ENCODE assay signal across 13 cellular contexts in the genomic region with DNA sequence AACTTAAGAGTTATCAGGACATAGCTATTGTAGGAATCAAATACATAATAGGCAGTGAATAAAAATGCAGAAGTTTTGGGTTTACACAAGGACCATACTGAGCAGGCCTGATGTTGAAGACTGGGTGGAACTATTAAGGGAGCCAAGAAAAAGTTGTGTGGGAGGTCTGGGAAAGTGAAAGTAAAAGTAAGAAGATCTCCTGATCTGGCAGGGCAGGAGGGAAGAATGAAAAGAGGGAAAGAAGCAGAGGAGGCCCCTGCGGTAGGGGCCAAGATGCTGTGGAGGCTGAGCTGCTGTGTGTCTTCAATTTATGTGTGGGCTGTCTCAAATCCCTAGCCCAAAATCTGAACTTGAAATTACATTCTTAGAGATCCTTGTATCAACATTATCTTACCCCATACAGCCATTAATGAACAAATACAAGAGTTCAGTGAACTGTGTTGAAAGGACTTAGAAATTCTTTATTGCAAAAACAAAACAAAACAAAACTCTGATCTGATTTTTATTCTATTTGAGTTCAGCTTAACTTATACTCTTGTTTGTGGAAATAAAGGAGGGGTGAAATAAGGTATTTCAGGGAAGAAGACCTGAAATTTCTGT.
DNase-seq lines count a peak whose midpoint lies in the region; ATAC-seq and TF ChIP-seq lines count a peak whose summit lies in the region.
"Had no signal": no experiment of that assay in that cellular context is flagged by ENCODE, and none has a peak within 500 bp of the region (broad histone marks: within the 10 kb centered on the region; RNA-seq: fewer than 3 reads in every experiment).

No MANE protein-coding gene starts in this region.

- WGBS in SK-N-SH (ENCODE audit: low lambda C conversion rate): 86% methylated on average over 1 of the region's 1 CpG

- H3K27me3 ChIP-seq in SK-N-SH (ENCODE audit: insufficient read depth) (no peaks in the 10 kb centered on the region), PC-3 (ENCODE audit: low read length) (no peaks in the 10 kb centered on the region), stomach smooth muscle (ENCODE audit: control insufficient read depth in 1 of 2, insufficient read depth in 2 of 2, low read length in 2 of 2) (no peaks in the 10 kb centered on the region)

- H3F3A ChIP-seq in SK-N-SH (replicated peaks; ENCODE audit: insufficient read depth): no peaks in the 10 kb centered on the region
- no peaks in the 10 kb centered on the region for H3F3A ChIP-seq in PC-3 (ENCODE audit: low read length, unreplicated experiment)

- no peak for TF ChIP-seq CTCF in SK-N-SH (IDR thresholded peaks at IDR 0.05)
- TF ChIP-seq CTCF in PC-3 (conservative IDR thresholded peaks at IDR 0.05; ENCODE audit: low read depth, low read length): no peak
- no peak for TF ChIP-seq CTCF in epithelial cell of esophagus (IDR thresholded peaks at IDR 0.05; ENCODE audit: insufficient read depth, low read depth, low read length, missing control alignments)

- no peak overlapping the region for H3K4me3 ChIP-seq in SK-N-SH (ENCODE audit: low read depth in 2 of 2, low read length in 1 of 2)
- H3K4me3 ChIP-seq in PC-3 (ENCODE audit: low read length): no peak overlapping the region
- no peak overlapping the region for H3K4me3 ChIP-seq in epithelial cell of esophagus (ENCODE audit: low read length)
- H3K4me3 ChIP-seq in stomach smooth muscle (ENCODE audit: low read length in 2 of 2): peak overlapping the region; percentile 24 to 35

- BruUV-seq in PC-3 (replicated peaks; lab: Mats Ljungman, UMichigan): no TSS peak

- intact Hi-C loops in PC-3 (cut with micrococcal nuclease): loop anchor here (10.0 kb wide), 1 partner anchor 119 kb away; no protein-coding TSS in a partner anchor

- H4K20me1 ChIP-seq in SK-N-SH (ENCODE audit: insufficient read depth): no peaks in the 10 kb centered on the region
- no peaks in the 10 kb centered on the region for H4K20me1 ChIP-seq in PC-3 (ENCODE audit: low read length)

- ATAC-seq in SK-N-SH treated with all-trans-retinoic acid at 6 μM for 48 hours: no peak
- ATAC-seq in PC-3: no peak
- ATAC-seq in GM18870 (IDR thresholded peaks at IDR 0.05; ENCODE audit: unreplicated experiment): no peak

- TF ChIP-seq RAD21 in SK-N-SH (IDR thresholded peaks at IDR 0.05; ENCODE audit: low read length): no peak

- H3K9me2 ChIP-seq in SK-N-SH (no peaks in the 10 kb centered on the region), PC-3 (replicated peaks; ENCODE audit: low read length) (no peaks in the 10 kb centered on the region)

- H2AFZ ChIP-seq in SK-N-SH (ENCODE audit: low read depth) (peak overlapping the region; percentile 61), PC-3 (ENCODE audit: low read length) (peak overlapping the region; percentile 59; the same call in 1 of the 2 replicates)

- H3K36me3 ChIP-seq in SK-N-SH (replicated peaks in 1 of 2; ENCODE audit: control insufficient read depth in 1 of 2, insufficient read depth in 2 of 2, low read length in 1 of 2) (no peaks in the 10 kb centered on the region), PC-3 (ENCODE audit: low read depth, low read length) (no peaks in the 10 kb centered on the region), stomach smooth muscle (ENCODE audit: control insufficient read depth in 2 of 2, insufficient read depth in 2 of 2, low read length in 2 of 2) (no peaks in the 10 kb centered on the region)

- H3K4me2 ChIP-seq in SK-N-SH: peak overlapping the region; percentile 52; the same call in 1 of the 2 replicates
- 0 out of 2 replicates have a peak overlapping the region, but pooled peaks have one; percentile 3 for H3K4me2 ChIP-seq in PC-3 (ENCODE audit: low read length)

- H3K9me3 ChIP-seq in SK-N-SH (no peaks in the 10 kb centered on the region), PC-3 (ENCODE audit: low read length) (no peaks in the 10 kb centered on the region), stomach smooth muscle (ENCODE audit: control insufficient read depth in 2 of 2, low read length in 2 of 2) (no peaks in the 10 kb centered on the region)

- DNase-seq in SK-N-SH (no peak), PC-3 (no peak), epithelial cell of esophagus (ENCODE audit: low read depth) (peak; percentile 4), NCI-H2171 treated with DMSO at 0.1 percent for 48 hours (lab: John Stamatoyannopoulos, UW) (no peak), GM19240 (ENCODE audit: insufficient read length, low spot score) (no peak)
- DNase-seq: activated T-cell treated with anti-CD3 and anti-CD28 coated beads, Interleukin-2, amount 50 U/mL, for 1 hour; NCI-H2029; right cardiac atrium had no signal

- no peak for TF ChIP-seq EP300 in SK-N-SH (IDR thresholded peaks at IDR 0.05; ENCODE audit: borderline replicate concordance in 1 of 2, low read depth in 1 of 2, low read length in 1 of 2)

- no peaks in the 10 kb centered on the region for H3K4me1 ChIP-seq in SK-N-SH (ENCODE audit: control insufficient read depth in 1 of 2, insufficient read depth in 2 of 2, low read depth in 1 of 2, low read length in 1 of 2)
- no peaks in the 10 kb centered on the region for H3K4me1 ChIP-seq in PC-3 (ENCODE audit: insufficient read depth, low read length)
- no peaks in the 10 kb centered on the region for H3K4me1 ChIP-seq in stomach smooth muscle (ENCODE audit: control insufficient read depth, insufficient read depth, low read length)

- no peak overlapping the region for H3K27ac ChIP-seq in SK-N-SH (ENCODE audit: low read depth in 2 of 2, low read length in 1 of 2)
- H3K27ac ChIP-seq in PC-3 (ENCODE audit: low read length): no peak overlapping the region
- no peak overlapping the region for H3K27ac ChIP-seq in stomach smooth muscle (ENCODE audit: low read length)
- H3K27ac ChIP-seq: epithelial cell of prostate, HL-60 had no signal

- no peaks in the 10 kb centered on the region for H3K79me2 ChIP-seq in SK-N-SH (ENCODE audit: insufficient read depth)
- no peaks in the 10 kb centered on the region for H3K79me2 ChIP-seq in PC-3 (ENCODE audit: low read length)

- POLR2A ChIA-PET in SK-N-SH (lab: Yijun Ruan, JAX): no interaction called here
- POLR2A ChIA-PET in PC-3 (lab: Charles Lee; ENCODE audit: unreplicated experiment): no interaction called here

- H3K9ac ChIP-seq in SK-N-SH (no peak overlapping the region), PC-3 (ENCODE audit: low read length) (no peak overlapping the region), stomach smooth muscle (ENCODE audit: low read length in 2 of 2) (no peak overlapping the region)

- CTCF ChIA-PET in SK-N-SH (lab: Yijun Ruan, JAX) (no interaction called here), PC-3 (lab: Charles Lee) (no interaction called here)

TF ChIP-seq in SK-N-SH, 30 proteins besides CTCF, POLR2A, EP300 and RAD21:
- TF ChIP-seq TEAD4 (IDR thresholded peaks at IDR 0.05; ENCODE audit: borderline replicate concordance, insufficient read depth): no peak
- no peak for TF ChIP-seq MXI1 (IDR thresholded peaks at IDR 0.05; ENCODE audit: low read depth, low read length)
TF ChIP-seq in SK-N-SH: peak in this region for 0.

TF ChIP-seq in SK-N-SH treated with all-trans-retinoic acid at 6 μM for 48 hours, 23 proteins besides CTCF, POLR2A, EP300 and RAD21:
- no peak for TF ChIP-seq TOX (CRISPR knock-in tag; IDR thresholded peaks at IDR 0.05; ENCODE audit: borderline replicate concordance)
- TF ChIP-seq, protein P1, sequence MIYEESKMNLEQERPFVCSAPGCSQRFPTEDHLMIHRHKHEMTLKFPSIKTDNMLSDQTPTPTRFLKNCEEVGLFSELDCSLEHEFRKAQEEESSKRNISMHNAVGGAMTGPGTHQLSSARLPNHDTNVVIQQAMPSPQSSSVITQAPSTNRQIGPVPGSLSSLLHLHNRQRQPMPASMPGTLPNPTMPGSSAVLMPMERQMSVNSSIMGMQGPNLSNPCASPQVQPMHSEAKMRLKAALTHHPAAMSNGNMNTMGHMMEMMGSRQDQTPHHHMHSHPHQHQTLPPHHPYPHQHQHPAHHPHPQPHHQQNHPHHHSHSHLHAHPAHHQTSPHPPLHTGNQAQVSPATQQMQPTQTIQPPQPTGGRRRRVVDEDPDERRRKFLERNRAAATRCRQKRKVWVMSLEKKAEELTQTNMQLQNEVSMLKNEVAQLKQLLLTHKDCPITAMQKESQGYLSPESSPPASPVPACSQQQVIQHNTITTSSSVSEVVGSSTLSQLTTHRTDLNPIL (CRISPR knock-in tag; IDR thresholded peaks at IDR 0.05; ENCODE audit: low read depth): no peak

Comparison
In these comparisons a context has a peak if more than half of its experiments do, and no peak if none do; other contexts are left out.
1. H3K4me3 ChIP-seq: peak in stomach smooth muscle (2 of 2); none in SK-N-SH (0 of 2), PC-3 (single experiment) and epithelial cell of esophagus (single experiment).